1 cellular context compared by ENCODE assay signal in genomic region chr15:28913171-28913765, GRCh38.
TF ChIP-seq lines count a peak whose summit lies in the region.

No MANE protein-coding gene starts in this region.

TF ChIP-seq in GM23338, 12 proteins besides CTCF, POLR2A, EP300 and RAD21 (continued from another document):
- TF ChIP-seq REST (IDR thresholded peaks at IDR 0.05; ENCODE audit: unreplicated experiment) = no peak
- TF ChIP-seq EZH2phosphoT487 (IDR thresholded peaks at IDR 0.05; ENCODE audit: unreplicated experiment) = no peak
- no peak for TF ChIP-seq CREB1 (CRISPR knock-in tag; IDR thresholded peaks at IDR 0.05; ENCODE audit: low read depth)
- no peak for TF ChIP-seq ETS1 (IDR thresholded peaks at IDR 0.05)
- TF ChIP-seq STAT1 (IDR thresholded peaks at IDR 0.05; ENCODE audit: unreplicated experiment) = no peak
- no peak for TF ChIP-seq NANOG (IDR thresholded peaks at IDR 0.05; ENCODE audit: borderline replicate concordance)
- no peak for TF ChIP-seq EZH2 (IDR thresholded peaks at IDR 0.05; ENCODE audit: low read depth, unreplicated experiment)
- no peak for TF ChIP-seq POLR2AphosphoS5 (IDR thresholded peaks at IDR 0.05; ENCODE audit: low read depth)
- no peak for TF ChIP-seq ZNF331 (CRISPR knock-in tag; IDR thresholded peaks at IDR 0.05; ENCODE audit: low read depth)
- TF ChIP-seq ZNF114 (CRISPR knock-in tag; IDR thresholded peaks at IDR 0.05) = no peak
